In the genomic region with DNA sequence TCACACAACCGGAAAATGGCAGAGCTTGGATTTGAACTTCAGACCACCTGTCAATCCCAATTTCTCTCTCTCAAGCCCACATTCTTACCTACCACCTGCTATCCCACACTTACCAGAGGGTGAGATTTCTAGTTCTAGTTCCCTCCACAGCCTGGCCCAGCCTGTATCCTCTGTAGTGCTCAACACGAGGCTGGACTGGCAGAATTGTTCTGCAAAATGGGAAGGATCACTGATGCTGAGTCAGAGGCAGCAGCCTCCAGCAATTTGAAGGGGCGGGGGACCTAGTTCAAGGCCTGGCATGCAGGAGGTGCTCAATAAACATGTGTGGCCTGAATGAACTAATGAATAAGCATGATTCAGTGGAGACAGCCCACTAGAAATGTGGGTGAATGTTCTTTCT, we compare ENCODE assay signal across 1 cellular context.
A peak's percentile ranks its signal among the peaks of the same experiment; 100 is the strongest.
TF ChIP-seq lines count a peak whose summit lies in the region.

No MANE protein-coding gene starts in this region.

TF ChIP-seq in HepG2, 621 proteins besides CTCF, POLR2A, EP300 and RAD21 (continued from another document and continues in another):
- TF ChIP-seq, protein P1, sequence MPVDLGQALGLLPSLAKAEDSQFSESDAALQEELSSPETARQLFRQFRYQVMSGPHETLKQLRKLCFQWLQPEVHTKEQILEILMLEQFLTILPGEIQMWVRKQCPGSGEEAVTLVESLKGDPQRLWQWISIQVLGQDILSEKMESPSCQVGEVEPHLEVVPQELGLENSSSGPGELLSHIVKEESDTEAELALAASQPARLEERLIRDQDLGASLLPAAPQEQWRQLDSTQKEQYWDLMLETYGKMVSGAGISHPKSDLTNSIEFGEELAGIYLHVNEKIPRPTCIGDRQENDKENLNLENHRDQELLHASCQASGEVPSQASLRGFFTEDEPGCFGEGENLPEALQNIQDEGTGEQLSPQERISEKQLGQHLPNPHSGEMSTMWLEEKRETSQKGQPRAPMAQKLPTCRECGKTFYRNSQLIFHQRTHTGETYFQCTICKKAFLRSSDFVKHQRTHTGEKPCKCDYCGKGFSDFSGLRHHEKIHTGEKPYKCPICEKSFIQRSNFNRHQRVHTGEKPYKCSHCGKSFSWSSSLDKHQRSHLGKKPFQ (CRISPR knock-in tag; IDR thresholded peaks at IDR 0.05; ENCODE audit: insufficient replicate concordance) = no peak
- TF ChIP-seq, protein P2, sequence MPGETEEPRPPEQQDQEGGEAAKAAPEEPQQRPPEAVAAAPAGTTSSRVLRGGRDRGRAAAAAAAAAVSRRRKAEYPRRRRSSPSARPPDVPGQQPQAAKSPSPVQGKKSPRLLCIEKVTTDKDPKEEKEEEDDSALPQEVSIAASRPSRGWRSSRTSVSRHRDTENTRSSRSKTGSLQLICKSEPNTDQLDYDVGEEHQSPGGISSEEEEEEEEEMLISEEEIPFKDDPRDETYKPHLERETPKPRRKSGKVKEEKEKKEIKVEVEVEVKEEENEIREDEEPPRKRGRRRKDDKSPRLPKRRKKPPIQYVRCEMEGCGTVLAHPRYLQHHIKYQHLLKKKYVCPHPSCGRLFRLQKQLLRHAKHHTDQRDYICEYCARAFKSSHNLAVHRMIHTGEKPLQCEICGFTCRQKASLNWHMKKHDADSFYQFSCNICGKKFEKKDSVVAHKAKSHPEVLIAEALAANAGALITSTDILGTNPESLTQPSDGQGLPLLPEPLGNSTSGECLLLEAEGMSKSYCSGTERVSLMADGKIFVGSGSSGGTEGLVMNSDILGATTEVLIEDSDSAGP (CRISPR knock-in tag; IDR thresholded peaks at IDR 0.05; ENCODE audit: borderline replicate concordance) = no peak
- no peak for TF ChIP-seq KDM4B (CRISPR knock-in tag; IDR thresholded peaks at IDR 0.05)
- no peak for TF ChIP-seq ZBTB3 (CRISPR knock-in tag; IDR thresholded peaks at IDR 0.05; ENCODE audit: borderline replicate concordance, low read depth)
- TF ChIP-seq, protein P3, sequence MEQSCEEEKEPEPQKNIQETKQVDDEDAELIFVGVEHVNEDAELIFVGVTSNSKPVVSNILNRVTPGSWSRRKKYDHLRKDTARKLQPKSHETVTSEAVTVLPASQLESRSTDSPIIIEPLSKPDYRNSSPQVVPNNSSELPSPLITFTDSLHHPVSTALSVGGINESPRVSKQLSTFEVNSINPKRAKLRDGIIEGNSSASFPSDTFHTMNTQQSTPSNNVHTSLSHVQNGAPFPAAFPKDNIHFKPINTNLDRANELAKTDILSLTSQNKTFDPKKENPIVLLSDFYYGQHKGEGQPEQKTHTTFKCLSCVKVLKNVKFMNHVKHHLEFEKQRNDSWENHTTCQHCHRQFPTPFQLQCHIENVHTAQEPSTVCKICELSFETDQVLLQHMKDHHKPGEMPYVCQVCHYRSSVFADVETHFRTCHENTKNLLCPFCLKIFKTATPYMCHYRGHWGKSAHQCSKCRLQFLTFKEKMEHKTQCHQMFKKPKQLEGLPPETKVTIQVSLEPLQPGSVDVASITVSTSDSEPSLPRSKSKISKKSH (CRISPR knock-in tag; IDR thresholded peaks at IDR 0.05; ENCODE audit: borderline replicate concordance) = no peak
- no peak for TF ChIP-seq ZNF619 (CRISPR knock-in tag; IDR thresholded peaks at IDR 0.05)
- TF ChIP-seq, protein P4, sequence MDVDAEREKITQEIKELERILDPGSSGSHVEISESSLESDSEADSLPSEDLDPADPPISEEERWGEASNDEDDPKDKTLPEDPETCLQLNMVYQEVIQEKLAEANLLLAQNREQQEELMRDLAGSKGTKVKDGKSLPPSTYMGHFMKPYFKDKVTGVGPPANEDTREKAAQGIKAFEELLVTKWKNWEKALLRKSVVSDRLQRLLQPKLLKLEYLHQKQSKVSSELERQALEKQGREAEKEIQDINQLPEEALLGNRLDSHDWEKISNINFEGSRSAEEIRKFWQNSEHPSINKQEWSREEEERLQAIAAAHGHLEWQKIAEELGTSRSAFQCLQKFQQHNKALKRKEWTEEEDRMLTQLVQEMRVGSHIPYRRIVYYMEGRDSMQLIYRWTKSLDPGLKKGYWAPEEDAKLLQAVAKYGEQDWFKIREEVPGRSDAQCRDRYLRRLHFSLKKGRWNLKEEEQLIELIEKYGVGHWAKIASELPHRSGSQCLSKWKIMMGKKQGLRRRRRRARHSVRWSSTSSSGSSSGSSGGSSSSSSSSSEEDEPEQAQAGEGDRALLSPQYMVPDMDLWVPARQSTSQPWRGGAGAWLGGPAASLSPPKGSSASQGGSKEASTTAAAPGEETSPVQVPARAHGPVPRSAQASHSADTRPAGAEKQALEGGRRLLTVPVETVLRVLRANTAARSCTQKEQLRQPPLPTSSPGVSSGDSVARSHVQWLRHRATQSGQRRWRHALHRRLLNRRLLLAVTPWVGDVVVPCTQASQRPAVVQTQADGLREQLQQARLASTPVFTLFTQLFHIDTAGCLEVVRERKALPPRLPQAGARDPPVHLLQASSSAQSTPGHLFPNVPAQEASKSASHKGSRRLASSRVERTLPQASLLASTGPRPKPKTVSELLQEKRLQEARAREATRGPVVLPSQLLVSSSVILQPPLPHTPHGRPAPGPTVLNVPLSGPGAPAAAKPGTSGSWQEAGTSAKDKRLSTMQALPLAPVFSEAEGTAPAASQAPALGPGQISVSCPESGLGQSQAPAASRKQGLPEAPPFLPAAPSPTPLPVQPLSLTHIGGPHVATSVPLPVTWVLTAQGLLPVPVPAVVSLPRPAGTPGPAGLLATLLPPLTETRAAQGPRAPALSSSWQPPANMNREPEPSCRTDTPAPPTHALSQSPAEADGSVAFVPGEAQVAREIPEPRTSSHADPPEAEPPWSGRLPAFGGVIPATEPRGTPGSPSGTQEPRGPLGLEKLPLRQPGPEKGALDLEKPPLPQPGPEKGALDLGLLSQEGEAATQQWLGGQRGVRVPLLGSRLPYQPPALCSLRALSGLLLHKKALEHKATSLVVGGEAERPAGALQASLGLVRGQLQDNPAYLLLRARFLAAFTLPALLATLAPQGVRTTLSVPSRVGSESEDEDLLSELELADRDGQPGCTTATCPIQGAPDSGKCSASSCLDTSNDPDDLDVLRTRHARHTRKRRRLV (CRISPR knock-in tag; IDR thresholded peaks at IDR 0.05) = no peak
- TF ChIP-seq, protein P5, sequence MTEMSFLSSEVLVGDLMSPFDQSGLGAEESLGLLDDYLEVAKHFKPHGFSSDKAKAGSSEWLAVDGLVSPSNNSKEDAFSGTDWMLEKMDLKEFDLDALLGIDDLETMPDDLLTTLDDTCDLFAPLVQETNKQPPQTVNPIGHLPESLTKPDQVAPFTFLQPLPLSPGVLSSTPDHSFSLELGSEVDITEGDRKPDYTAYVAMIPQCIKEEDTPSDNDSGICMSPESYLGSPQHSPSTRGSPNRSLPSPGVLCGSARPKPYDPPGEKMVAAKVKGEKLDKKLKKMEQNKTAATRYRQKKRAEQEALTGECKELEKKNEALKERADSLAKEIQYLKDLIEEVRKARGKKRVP (CRISPR knock-in tag; IDR thresholded peaks at IDR 0.05) = no peak
- 0 out of 2 replicates have a peak, but pooled peaks have one; percentile 24 for TF ChIP-seq ZNF724P (CRISPR knock-in tag; IDR thresholded peaks at IDR 0.05; ENCODE audit: borderline replicate concordance)
- peak; percentile 63; the same call in 1 of the 2 replicates for TF ChIP-seq RBFOX2 (IDR thresholded peaks at IDR 0.05; ENCODE audit: low read depth, low read length)
- 0 out of 2 replicates have a peak, but pooled peaks have one; percentile 43 for TF ChIP-seq ZNF891 (CRISPR knock-in tag; IDR thresholded peaks at IDR 0.05)
- no peak for TF ChIP-seq MBNL3 (CRISPR knock-in tag; conservative IDR thresholded peaks at IDR 0.05)
- TF ChIP-seq POLR2AphosphoS5 (IDR thresholded peaks at IDR 0.05; ENCODE audit: low read depth, low read length) = peak; percentile 61; the same call in 1 of the 2 replicates
- no peak for TF ChIP-seq NONO (IDR thresholded peaks at IDR 0.05)
- no peak for TF ChIP-seq NONO (CRISPR knock-in tag; conservative IDR thresholded peaks at IDR 0.05)
- TF ChIP-seq, protein P6, sequence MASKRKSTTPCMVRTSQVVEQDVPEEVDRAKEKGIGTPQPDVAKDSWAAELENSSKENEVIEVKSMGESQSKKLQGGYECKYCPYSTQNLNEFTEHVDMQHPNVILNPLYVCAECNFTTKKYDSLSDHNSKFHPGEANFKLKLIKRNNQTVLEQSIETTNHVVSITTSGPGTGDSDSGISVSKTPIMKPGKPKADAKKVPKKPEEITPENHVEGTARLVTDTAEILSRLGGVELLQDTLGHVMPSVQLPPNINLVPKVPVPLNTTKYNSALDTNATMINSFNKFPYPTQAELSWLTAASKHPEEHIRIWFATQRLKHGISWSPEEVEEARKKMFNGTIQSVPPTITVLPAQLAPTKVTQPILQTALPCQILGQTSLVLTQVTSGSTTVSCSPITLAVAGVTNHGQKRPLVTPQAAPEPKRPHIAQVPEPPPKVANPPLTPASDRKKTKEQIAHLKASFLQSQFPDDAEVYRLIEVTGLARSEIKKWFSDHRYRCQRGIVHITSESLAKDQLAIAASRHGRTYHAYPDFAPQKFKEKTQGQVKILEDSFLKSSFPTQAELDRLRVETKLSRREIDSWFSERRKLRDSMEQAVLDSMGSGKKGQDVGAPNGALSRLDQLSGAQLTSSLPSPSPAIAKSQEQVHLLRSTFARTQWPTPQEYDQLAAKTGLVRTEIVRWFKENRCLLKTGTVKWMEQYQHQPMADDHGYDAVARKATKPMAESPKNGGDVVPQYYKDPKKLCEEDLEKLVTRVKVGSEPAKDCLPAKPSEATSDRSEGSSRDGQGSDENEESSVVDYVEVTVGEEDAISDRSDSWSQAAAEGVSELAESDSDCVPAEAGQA (IDR thresholded peaks at IDR 0.05; ENCODE audit: low read depth) = no peak
- TF ChIP-seq, protein P6 (CRISPR knock-in tag; IDR thresholded peaks at IDR 0.05; ENCODE audit: borderline replicate concordance) = no peak
- TF ChIP-seq ZNF792 (CRISPR knock-in tag; IDR thresholded peaks at IDR 0.05) = no peak
- TF ChIP-seq, protein P7, sequence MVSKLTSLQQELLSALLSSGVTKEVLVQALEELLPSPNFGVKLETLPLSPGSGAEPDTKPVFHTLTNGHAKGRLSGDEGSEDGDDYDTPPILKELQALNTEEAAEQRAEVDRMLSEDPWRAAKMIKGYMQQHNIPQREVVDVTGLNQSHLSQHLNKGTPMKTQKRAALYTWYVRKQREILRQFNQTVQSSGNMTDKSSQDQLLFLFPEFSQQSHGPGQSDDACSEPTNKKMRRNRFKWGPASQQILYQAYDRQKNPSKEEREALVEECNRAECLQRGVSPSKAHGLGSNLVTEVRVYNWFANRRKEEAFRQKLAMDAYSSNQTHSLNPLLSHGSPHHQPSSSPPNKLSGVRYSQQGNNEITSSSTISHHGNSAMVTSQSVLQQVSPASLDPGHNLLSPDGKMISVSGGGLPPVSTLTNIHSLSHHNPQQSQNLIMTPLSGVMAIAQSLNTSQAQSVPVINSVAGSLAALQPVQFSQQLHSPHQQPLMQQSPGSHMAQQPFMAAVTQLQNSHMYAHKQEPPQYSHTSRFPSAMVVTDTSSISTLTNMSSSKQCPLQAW (CRISPR knock-in tag; IDR thresholded peaks at IDR 0.05) = 0 out of 2 replicates have a peak, but pooled peaks have one; percentile 16
- TF ChIP-seq KLF13 (CRISPR knock-in tag; IDR thresholded peaks at IDR 0.05) = no peak
- TF ChIP-seq GPN1 (CRISPR knock-in tag; IDR thresholded peaks at IDR 0.05; ENCODE audit: borderline replicate concordance) = no peak
- TF ChIP-seq, protein P8, sequence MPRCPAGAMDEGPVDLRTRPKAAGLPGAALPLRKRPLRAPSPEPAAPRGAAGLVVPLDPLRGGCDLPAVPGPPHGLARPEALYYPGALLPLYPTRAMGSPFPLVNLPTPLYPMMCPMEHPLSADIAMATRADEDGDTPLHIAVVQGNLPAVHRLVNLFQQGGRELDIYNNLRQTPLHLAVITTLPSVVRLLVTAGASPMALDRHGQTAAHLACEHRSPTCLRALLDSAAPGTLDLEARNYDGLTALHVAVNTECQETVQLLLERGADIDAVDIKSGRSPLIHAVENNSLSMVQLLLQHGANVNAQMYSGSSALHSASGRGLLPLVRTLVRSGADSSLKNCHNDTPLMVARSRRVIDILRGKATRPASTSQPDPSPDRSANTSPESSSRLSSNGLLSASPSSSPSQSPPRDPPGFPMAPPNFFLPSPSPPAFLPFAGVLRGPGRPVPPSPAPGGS (CRISPR knock-in tag; IDR thresholded peaks at IDR 0.05) = 0 out of 2 replicates have a peak, but pooled peaks have one; percentile 32
- TF ChIP-seq ZNF839 (CRISPR knock-in tag; IDR thresholded peaks at IDR 0.05; ENCODE audit: borderline replicate concordance) = no peak
- no peak for TF ChIP-seq MEIS2 (CRISPR knock-in tag; IDR thresholded peaks at IDR 0.05)
- TF ChIP-seq ZNF124 (CRISPR knock-in tag; IDR thresholded peaks at IDR 0.05) = no peak
- no peak for TF ChIP-seq HOXA3 (CRISPR knock-in tag; IDR thresholded peaks at IDR 0.05)
- TF ChIP-seq SAP130 (CRISPR knock-in tag; IDR thresholded peaks at IDR 0.05; ENCODE audit: low read depth) = 0 out of 2 replicates have a peak, but pooled peaks have one; percentile 16
- TF ChIP-seq ZBTB8A (CRISPR knock-in tag; IDR thresholded peaks at IDR 0.05; ENCODE audit: borderline replicate concordance, low read depth) = no peak
- no peak for TF ChIP-seq KDM6A (CRISPR knock-in tag; IDR thresholded peaks at IDR 0.05; ENCODE audit: low read depth)
- no peak for TF ChIP-seq RCOR2 (CRISPR knock-in tag; IDR thresholded peaks at IDR 0.05)
- TF ChIP-seq ZNF564 (CRISPR knock-in tag; IDR thresholded peaks at IDR 0.05) = no peak
- TF ChIP-seq ARHGAP35 (CRISPR knock-in tag; IDR thresholded peaks at IDR 0.05; ENCODE audit: borderline replicate concordance) = no peak
- peak; percentile 19; the same call in 1 of the 2 replicates for TF ChIP-seq MEF2D (CRISPR knock-in tag; IDR thresholded peaks at IDR 0.05)
- no peak for TF ChIP-seq IKZF4 (CRISPR knock-in tag; IDR thresholded peaks at IDR 0.05; ENCODE audit: borderline replicate concordance, low read depth, not compliant biosample characterization)
- TF ChIP-seq MAFF (IDR thresholded peaks at IDR 0.05; ENCODE audit: low read depth, low read length) = no peak
- 0 out of 2 replicates have a peak, but pooled peaks have one; percentile 33 for TF ChIP-seq ZBTB38 (CRISPR knock-in tag; IDR thresholded peaks at IDR 0.05)
- TF ChIP-seq, protein P9, sequence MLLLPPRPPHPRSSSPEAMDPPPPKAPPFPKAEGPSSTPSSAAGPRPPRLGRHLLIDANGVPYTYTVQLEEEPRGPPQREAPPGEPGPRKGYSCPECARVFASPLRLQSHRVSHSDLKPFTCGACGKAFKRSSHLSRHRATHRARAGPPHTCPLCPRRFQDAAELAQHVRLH (CRISPR knock-in tag; IDR thresholded peaks at IDR 0.05; ENCODE audit: borderline replicate concordance, low read depth) = no peak
- TF ChIP-seq TP53 (CRISPR knock-in tag; conservative IDR thresholded peaks at IDR 0.05) = no peak
- no peak for TF ChIP-seq SP2 (CRISPR knock-in tag; IDR thresholded peaks at IDR 0.05)
- peak; percentile 21 for TF ChIP-seq AGO2 (optimal IDR thresholded peaks at IDR 0.05; ENCODE audit: low read depth, low read length)
- TF ChIP-seq ZC3H4 (CRISPR knock-in tag; IDR thresholded peaks at IDR 0.05; ENCODE audit: borderline replicate concordance) = no peak
